ENCODE assay signal across 9 cellular contexts in genomic region chr17:57899822-57900221, GRCh38. TPM values are rescaled to one million over a fixed set of nuclear protein-coding genes. Genes with fewer than 3 reads are reported as not detected.
DNase-seq lines count a peak whose midpoint lies in the region; ATAC-seq lines count a peak whose summit lies in the region.
"Had no signal": no experiment of that assay in that cellular context is flagged by ENCODE, and none has a peak within 500 bp of the region (broad histone marks: within the 10 kb centered on the region; RNA-seq: fewer than 3 reads in every experiment).

No MANE protein-coding gene starts in this region.

- no peak overlapping the region for H3K4me3 Mint-ChIP-seq in stimulated activated naive B cell treated with anti-CD40 and anti-IgM and Interleukin-4, amounts not matched to agents 10 μg/mL and 1 μg/mL and 100 μg/mL, for 72 hours

- peak overlapping the region; percentile 27 for H3K27ac Mint-ChIP-seq in stimulated activated naive B cell treated with anti-CD40 and anti-IgM and Interleukin-4, amounts not matched to agents 10 μg/mL and 1 μg/mL and 100 μg/mL, for 72 hours

- H3K9me3 Mint-ChIP-seq in stimulated activated naive B cell treated with anti-CD40 and anti-IgM and Interleukin-4, amounts not matched to agents 10 μg/mL and 1 μg/mL and 100 μg/mL, for 72 hours: no peaks in the 10 kb centered on the region

- no peaks in the 10 kb centered on the region for H3K36me3 Mint-ChIP-seq in stimulated activated naive B cell treated with anti-CD40 and anti-IgM and Interleukin-4, amounts not matched to agents 10 μg/mL and 1 μg/mL and 100 μg/mL, for 72 hours

- intact Hi-C loops in left ventricle myocardium superior (cut with micrococcal nuclease): loop anchor here (10.0 kb wide), 2 partner anchors 55 to 95 kb away; partner anchors contain the start of gene CUEDC1

- peak; percentile 7 for DNase-seq in H4 (ENCODE audit: low spot score)
- peak; percentile 55 for DNase-seq in SKM-1 treated with dmso at 0.1 percent for 144 hours (lab: John Stamatoyannopoulos, UW; ENCODE audit: unreplicated experiment)
- DNase-seq in left ventricle myocardium superior: peak; percentile 59
- no peak for DNase-seq in stimulated activated naive B cell treated with anti-CD40 and anti-IgM and Interleukin-4, amounts not matched to agents 10 μg/mL and 1 μg/mL and 100 μg/mL, for 72 hours
- no peak for DNase-seq in NCI-H187 (lab: John Stamatoyannopoulos, UW)
- DNase-seq: T1000 had no signal

- ATAC-seq in left ventricle myocardium superior: peak; percentile 6
- no peak for ATAC-seq in stimulated activated naive B cell treated with anti-CD40 and anti-IgM and Interleukin-4, amounts not matched to agents 10 μg/mL and 1 μg/mL and 100 μg/mL, for 72 hours (replicated peaks)
- ATAC-seq in HG03135 (IDR thresholded peaks at IDR 0.05; ENCODE audit: unreplicated experiment): no peak
- no peak for ATAC-seq in HG03378 (IDR thresholded peaks at IDR 0.05; ENCODE audit: unreplicated experiment)
- no peak for ATAC-seq in GM19452 (IDR thresholded peaks at IDR 0.05; ENCODE audit: unreplicated experiment)

- H3K4me1 Mint-ChIP-seq in stimulated activated naive B cell treated with anti-CD40 and anti-IgM and Interleukin-4, amounts not matched to agents 10 μg/mL and 1 μg/mL and 100 μg/mL, for 72 hours: peaks cover 30 to 39% of the 10 kb centered on the region in 2 donors

- peaks cover 18 to 51% of the 10 kb centered on the region in 2 donors for H3K27me3 Mint-ChIP-seq in stimulated activated naive B cell treated with anti-CD40 and anti-IgM and Interleukin-4, amounts not matched to agents 10 μg/mL and 1 μg/mL and 100 μg/mL, for 72 hours

RNA-seq across cellular contexts. Expression of gene MRPS23, which starts 50.0 kb away (rescaled TPM):
- total RNA-seq in H4 (2014; rRNA removed; shearing (Covaris generic)): 36.2 and 87.6 TPM in 2 replicates
- 86.3 TPM for total RNA-seq in left ventricle myocardium superior

RNA-seq across cellular contexts. Expression of gene CUEDC1, which starts 55.4 kb away (rescaled TPM):
- 7.4 and 8.1 TPM in 2 replicates for total RNA-seq in H4 (2014; rRNA removed; shearing (Covaris generic))
- total RNA-seq in left ventricle myocardium superior: 55.0 TPM

Comparison
In these comparisons a context has a peak if more than half of its experiments do, and no peak if none do; other contexts are left out.
1. DNase-seq: peak in H4 (single experiment), SKM-1 treated with dmso at 0.1 percent for 144 hours (single experiment) and left ventricle myocardium superior (single experiment); none in stimulated activated naive B cell treated with anti-CD40 and anti-IgM and Interleukin-4, amounts not matched to agents 10 μg/mL and 1 μg/mL and 100 μg/mL, for 72 hours (single experiment) and NCI-H187 (0 of 2).